In genomic region chr1:183589836-183590224, GRCh38 we compare ENCODE assay signal across 11 cellular contexts. TPM values are rescaled to one million over a fixed set of nuclear protein-coding genes. Genes with fewer than 3 reads are reported as not detected.
DNase-seq lines count a peak whose midpoint lies in the region; ATAC-seq and TF ChIP-seq lines count a peak whose summit lies in the region.
"Had no signal": no experiment of that assay in that cellular context is flagged by ENCODE, and none has a peak within 500 bp of the region (broad histone marks: within the 10 kb centered on the region; RNA-seq: fewer than 3 reads in every experiment).

No MANE protein-coding gene starts in this region.

- no peak for TF ChIP-seq EP300 in suprapubic skin (IDR thresholded peaks at IDR 0.05)

- peak overlapping the region; percentile 65 to 89 for H3K4me3 Mint-ChIP-seq in activated T-cell treated with anti-CD3 and anti-CD28 coated beads, Interleukin-2, amount 50 U/mL, for 72 hours
- H3K4me3 Mint-ChIP-seq: nephron had no signal

- H3K4me1 ChIP-seq in colonic mucosa (no peaks in the 10 kb centered on the region), suprapubic skin (peaks cover 7% of the 10 kb centered on the region)

- DNase-seq in activated T-cell treated with anti-CD3 and anti-CD28 coated beads, Interleukin-2, amount 50 U/mL, for 72 hours: no peak
- no peak for DNase-seq in activated T-cell treated with anti-CD3 and anti-CD28 coated beads, Interleukin-2, amount 50 U/mL, for 1 hour
- DNase-seq in colonic mucosa (no peak), suprapubic skin (ENCODE audit: low spot score in 2 of 2) (no peak), NCI-H1105 treated with DMSO at 0.1 percent for 48 hours (lab: John Stamatoyannopoulos, UW) (no peak), SKM-1 (lab: John Stamatoyannopoulos, UW; ENCODE audit: unreplicated experiment) (no peak), Ammon's horn (ENCODE audit: low spot score) (no peak)
- DNase-seq: activated CD4-positive, CD25-positive, alpha-beta regulatory T cell; NCI-H1092 treated with DMSO at 0.1 percent for 48 hours had no signal

- ATAC-seq in activated T-cell treated with anti-CD3 and anti-CD28 coated beads, Interleukin-2, amount 50 U/mL, for 72 hours (replicated peaks in 1 of 2): peak; percentile 2 to 10
- ATAC-seq in HG03159 (IDR thresholded peaks at IDR 0.05; ENCODE audit: unreplicated experiment): peak; percentile 12

- H3K9me3 ChIP-seq in colonic mucosa: no peaks in the 10 kb centered on the region
- no peaks in the 10 kb centered on the region for H3K9me3 ChIP-seq in suprapubic skin

- intact Hi-C loops in colonic mucosa (cut with DNase I): no loop called here

- TF ChIP-seq POLR2A in suprapubic skin (IDR thresholded peaks at IDR 0.05): no peak

- H3K27ac Mint-ChIP-seq in activated T-cell treated with anti-CD3 and anti-CD28 coated beads, Interleukin-2, amount 50 U/mL, for 72 hours: peak overlapping the region; percentile 83
- H3K27ac Mint-ChIP-seq: nephron had no signal

- no peaks in the 10 kb centered on the region for H3K36me3 Mint-ChIP-seq in activated T-cell treated with anti-CD3 and anti-CD28 coated beads, Interleukin-2, amount 50 U/mL, for 72 hours (ENCODE audit: insufficient read depth in 2 of 2)

- H3K36me3 ChIP-seq in colonic mucosa: no peaks in the 10 kb centered on the region
- H3K36me3 ChIP-seq in suprapubic skin: no peaks in the 10 kb centered on the region

- H3K4me3 ChIP-seq in colonic mucosa (no peak overlapping the region), suprapubic skin (peak overlapping the region; percentile 19)

- 69% methylated on average over 4 of the region's 4 CpGs for WGBS in suprapubic skin

- TF ChIP-seq CTCF in colonic mucosa (IDR thresholded peaks at IDR 0.05) (no peak), suprapubic skin (IDR thresholded peaks at IDR 0.05) (no peak)

- H3K27me3 Mint-ChIP-seq in activated T-cell treated with anti-CD3 and anti-CD28 coated beads, Interleukin-2, amount 50 U/mL, for 72 hours (ENCODE audit: low read depth): no peaks in the 10 kb centered on the region

- H3K27ac ChIP-seq in colonic mucosa (peak overlapping the region; percentile 47), suprapubic skin (peak overlapping the region; percentile 76)

- peaks cover 55% of the 10 kb centered on the region for H3K4me1 Mint-ChIP-seq in activated T-cell treated with anti-CD3 and anti-CD28 coated beads, Interleukin-2, amount 50 U/mL, for 72 hours (ENCODE audit: low read depth)
- H3K4me1 Mint-ChIP-seq: nephron had no signal

- H3K9me3 Mint-ChIP-seq in activated T-cell treated with anti-CD3 and anti-CD28 coated beads, Interleukin-2, amount 50 U/mL, for 72 hours: no peaks in the 10 kb centered on the region
- H3K9me3 Mint-ChIP-seq: nephron had no signal

- no peaks in the 10 kb centered on the region for H3K27me3 ChIP-seq in colonic mucosa
- H3K27me3 ChIP-seq in suprapubic skin: no peaks in the 10 kb centered on the region

- no peak overlapping the region for H3K9ac ChIP-seq in colonic mucosa (ENCODE audit: low read depth in 2 of 2, low read length in 2 of 2)

RNA-seq across cellular contexts. Expression of gene NCF2, which starts 0.4 kb away (rescaled TPM):
- total RNA-seq in activated T-cell treated with anti-CD3 and anti-CD28 coated beads, Interleukin-2, amount 50 U/mL, for 72 hours: 10 to 100 TPM; 22.6 to 29.5 TPM
- total RNA-seq in colonic mucosa (1 to 10 TPM; 2.5 to 9.1 TPM), suprapubic skin (10 to 100 TPM; 16.9 to 48.3 (median 33.9) TPM)

RNA-seq across cellular contexts. Expression of gene ARPC5, which starts 45.8 kb away (rescaled TPM):
- total RNA-seq in activated T-cell treated with anti-CD3 and anti-CD28 coated beads, Interleukin-2, amount 50 U/mL, for 72 hours: 10 to 100 TPM; 79.1 to 80.1 TPM
- total RNA-seq in colonic mucosa (100 to 1,000 TPM; 147 to 189 TPM), suprapubic skin (10 to 100 TPM; 45.1 to 66.9 (median 52.5) TPM)
